In genomic region chr4:31467781-31468180, GRCh38 we compare ENCODE assay signal across 15 cellular contexts.
"Had no signal": no experiment of that assay in that cellular context is flagged by ENCODE, and none has a peak within 500 bp of the region (broad histone marks: within the 10 kb centered on the region; RNA-seq: fewer than 3 reads in every experiment).

No MANE protein-coding gene starts in this region.

- H3K4me1 ChIP-seq: gastroesophageal sphincter, transverse colon had no signal

- FAIRE-seq: TTC549 had no signal

- ATAC-seq: gastroesophageal sphincter, left ventricle myocardium superior, sciatic nerve, T-helper 17 cell had no signal

- H3K27me3 ChIP-seq: gastroesophageal sphincter, transverse colon had no signal

- H3K27ac ChIP-seq: gastroesophageal sphincter, SK-N-MC, transverse colon had no signal

- H3K4me3 ChIP-seq: gastroesophageal sphincter, SK-N-MC, transverse colon had no signal

- DNase-seq: activated naive CD4-positive, alpha-beta T cell treated with anti-CD3 and anti-CD28 coated beads, Interleukin-2, amount 10 ng/mL, durations not matched to agents 7 days and 5 days; caudate nucleus; cortex of kidney; effector memory CD4-positive, alpha-beta T cell; left ventricle myocardium superior; mesendoderm; stimulated activated CD4-positive, alpha-beta T cell treated with anti-CD3 and anti-CD28 coated beads, Interleukin-2, amount 100 ng/mL, for 24 hours; stimulated activated naive CD4-positive, alpha-beta T cell; substantia nigra; T-helper 17 cell; transverse colon had no signal

- H3K36me3 ChIP-seq: gastroesophageal sphincter, transverse colon had no signal

- H3K9me3 ChIP-seq: gastroesophageal sphincter, transverse colon had no signal
